In the genomic region with DNA sequence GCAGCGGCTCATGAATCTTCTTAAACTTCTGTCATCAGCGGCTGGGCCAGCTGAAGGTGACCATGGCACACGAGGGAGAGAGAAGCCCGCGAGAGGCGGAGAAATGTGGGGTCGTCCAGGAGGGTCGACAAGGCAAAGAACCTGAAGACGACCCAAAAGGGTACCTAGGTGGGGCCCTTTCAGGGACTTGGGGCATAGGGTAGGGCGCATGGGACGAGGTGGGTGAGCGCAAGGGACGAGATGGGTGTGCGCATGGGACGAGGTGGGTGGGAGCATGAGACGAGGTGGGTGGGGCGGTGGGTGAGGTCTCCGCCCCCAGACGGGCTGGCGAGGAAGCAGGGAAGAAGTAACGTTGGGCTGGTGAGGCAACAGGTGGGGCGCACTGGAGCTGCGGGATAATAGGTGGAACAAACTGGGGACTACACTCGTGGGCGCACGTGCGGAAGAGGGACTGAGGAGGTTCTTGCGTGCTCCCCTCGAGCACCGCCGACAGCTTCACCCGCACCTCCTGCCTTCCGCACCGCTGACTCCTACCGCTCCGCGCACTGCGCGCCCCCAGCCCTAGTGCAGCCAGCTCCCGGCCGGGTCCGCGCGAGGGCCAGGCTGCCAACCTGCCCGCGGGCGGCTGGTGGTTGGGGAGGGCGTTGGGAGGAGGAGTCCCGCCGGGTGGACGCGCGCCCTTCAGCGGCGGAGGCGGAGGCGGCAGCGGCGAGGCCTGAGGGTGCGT, we compare ENCODE assay signal across 7 cellular contexts. TPM values are rescaled to one million over a fixed set of nuclear protein-coding genes. Genes with fewer than 3 reads are reported as not detected.
DNase-seq lines count a peak whose midpoint lies in the region; ATAC-seq, FAIRE-seq and TF ChIP-seq lines count a peak whose summit lies in the region.

No MANE protein-coding gene starts in this region.

- H2AFZ ChIP-seq in HCT116 (ENCODE audit: low read depth, low read length, poor library complexity, severe bottlenecking) (no peak overlapping the region), GM12878 (ENCODE audit: control insufficient read depth, low read depth, low read length) (peak overlapping the region; percentile 76)

- H3K27ac ChIP-seq in HCT116 (ENCODE audit: low read depth, low read length) = peak overlapping the region; percentile 85
- H3K27ac ChIP-seq in GM12878 (ENCODE audit: control insufficient read depth, insufficient read depth) = peak overlapping the region; percentile 54

- RAD21 ChIA-PET in HCT116 (lab: Charles Lee; ENCODE audit: low non-redundant PET in 1 of 2, low total read pairs in 2 of 2, uncharacterized antibody in 2 of 2, unreplicated experiment in 2 of 2) = interaction anchor here (0.9 to 1.9 kb wide), 12 partner anchors 16 to 199 kb away, joined by 3 to 11 read pairs (median 6); a partner anchor contains a TSS
- RAD21 ChIA-PET in GM12878 (lab: Charles Lee; ENCODE audit: unreplicated experiment) = interaction anchor here (0.6 to 3.5 kb wide), 24 partner anchors 15 to 451 kb away, joined by 3 to 62 read pairs (median 4); a partner anchor contains a TSS

- SMC1A ChIA-PET in GM12878 (lab: Charles Lee; ENCODE audit: uncharacterized antibody, unreplicated experiment) = interaction anchor here (0.6 to 10.6 kb wide), 22 partner anchors 9 to 501 kb away, joined by 3 to 87 read pairs (median 4); a partner anchor contains a TSS

- H3K27me3 ChIP-seq in HCT116 (ENCODE audit: insufficient read depth, low read length) = no peaks in the 10 kb centered on the region
- no peaks in the 10 kb centered on the region for H3K27me3 ChIP-seq in MG63
- no peaks in the 10 kb centered on the region for H3K27me3 ChIP-seq in GM12878 (replicated peaks in 1 of 2; ENCODE audit: control insufficient read depth in 2 of 2, insufficient read depth in 2 of 2, low read length in 1 of 2)
- peaks cover 37% of the 10 kb centered on the region for H3K27me3 ChIP-seq in iPS-15b (ENCODE audit: control insufficient read depth, insufficient read depth, low read length)
- H3K27me3 ChIP-seq in skeletal muscle satellite cell (ENCODE audit: control insufficient read depth, insufficient read depth, low read length) = no peaks in the 10 kb centered on the region

- H3K4me2 ChIP-seq in HCT116 (ENCODE audit: low read length) (peak overlapping the region; percentile 96), GM12878 (ENCODE audit: control insufficient read depth, insufficient read depth) (peak overlapping the region; percentile 92), skeletal muscle satellite cell (ENCODE audit: low read length) (peak overlapping the region; percentile 97)

- 1% methylated on average over 42 of the region's 60 CpGs for WGBS in GM12878 (ENCODE audit: insufficient coverage, insufficient replicate concordance, low lambda C conversion rate, missing lambda C conversion rate)

- TF ChIP-seq EP300 in GM12878 (IDR thresholded peaks at IDR 0.05; ENCODE audit: borderline replicate concordance in 1 of 2, control insufficient read depth in 1 of 2, low read depth in 2 of 2, low read length in 2 of 2) = no peak

- in situ Hi-C loops in GM12878 (cut with MboI) = no loop called here

- peak; percentile 44 for FAIRE-seq in GM12878 (lab: Jason Lieb, UNC)

- H3K9me3 ChIP-seq in HCT116 (ENCODE audit: control insufficient read depth in 1 of 2, insufficient read depth in 1 of 2, low read depth in 1 of 2, low read length in 2 of 2) (no peaks in the 10 kb centered on the region), MG63 (no peaks in the 10 kb centered on the region), GM12878 (replicated peaks; ENCODE audit: control insufficient read depth, insufficient read depth, low read length) (no peaks in the 10 kb centered on the region), iPS-15b (ENCODE audit: control insufficient read depth, insufficient read depth, low read length) (no peaks in the 10 kb centered on the region), skeletal muscle satellite cell (replicated peaks; ENCODE audit: low read length) (no peaks in the 10 kb centered on the region)

- no peaks in the 10 kb centered on the region for H3K9me2 ChIP-seq in HCT116 (ENCODE audit: insufficient read depth)

- H3K9ac ChIP-seq in HCT116 (ENCODE audit: low read length) (peak overlapping the region; percentile 78), GM12878 (ENCODE audit: control insufficient read depth, insufficient read depth, low read length) (peak overlapping the region; percentile 77), iPS-15b (ENCODE audit: low read depth, low read length) (no peak overlapping the region), skeletal muscle satellite cell (ENCODE audit: low read depth, low read length) (peak overlapping the region; percentile 88)

- H3K4me3 ChIP-seq in HCT116 (replicated peaks in 1 of 2; ENCODE audit: low read depth in 1 of 2, low read length in 2 of 2) (peak overlapping the region; percentile 63 to 74), MG63 (peak overlapping the region; percentile 66), GM12878 (peak overlapping the region; percentile 90), iPS-15b (ENCODE audit: low read depth, low read length) (peak overlapping the region; percentile 79), skeletal muscle satellite cell (ENCODE audit: low read length) (peak overlapping the region; percentile 94)

- CTCF ChIA-PET in HCT116 (lab: Charles Lee) = interaction anchor here (0.6 to 3.1 kb wide), 21 partner anchors 9 to 1018 kb away, joined by 3 to 101 read pairs (median 4); a partner anchor contains a TSS
- CTCF ChIA-PET in GM12878 (lab: Yijun Ruan, JAX) = interaction anchor here (0.6 to 3.8 kb wide), 22 partner anchors 11 to 1343 kb away, joined by 3 to 90 read pairs (median 5); a partner anchor contains a TSS

- no peaks in the 10 kb centered on the region; the same call in 1 of the 2 replicates for H3K79me2 ChIP-seq in HCT116 (ENCODE audit: insufficient read depth, low read length)
- no peaks in the 10 kb centered on the region for H3K79me2 ChIP-seq in GM12878 (ENCODE audit: control insufficient read depth, insufficient read depth, low read length)

- TF ChIP-seq RAD21 in HCT116 (IDR thresholded peaks at IDR 0.05; ENCODE audit: low read depth) = no peak; the same call in 1 of the 2 replicates
- TF ChIP-seq RAD21 in GM12878 (IDR thresholded peaks at IDR 0.05; ENCODE audit: insufficient read depth, low read depth, low read length) = no peak

- TF ChIP-seq CTCF in GM12872 (IDR thresholded peaks at IDR 0.05; ENCODE audit: insufficient read depth, low read depth, low read length) (peak; percentile 41; the same call in 2 of the 3 replicates), HCT116 (IDR thresholded peaks at IDR 0.05 in 2 of 3, conservative IDR thresholded peaks at IDR 0.05 in 1 of 3; ENCODE audit: borderline replicate concordance in 1 of 3, insufficient read depth in 1 of 3, low read depth in 2 of 3, low read length in 2 of 3) (peak; percentile 6 to 17 (median 15); a peak in 1 of 6 replicates), GM12878 (IDR thresholded peaks at IDR 0.05 in 2 of 3, conservative IDR thresholded peaks at IDR 0.05 in 1 of 3; ENCODE audit: control insufficient read depth in 2 of 3, extremely low read depth in 1 of 3, insufficient read depth in 1 of 3, low read depth in 3 of 3, low read length in 3 of 3) (peak; percentile 4 to 39 (median 26); a peak in 2 of 6 replicates)

- H3K36me3 ChIP-seq in HCT116 (ENCODE audit: control insufficient read depth in 1 of 2, insufficient read depth in 2 of 2, low read length in 2 of 2) (no peaks in the 10 kb centered on the region), MG63 (no peaks in the 10 kb centered on the region), GM12878 (ENCODE audit: control insufficient read depth in 2 of 2, insufficient read depth in 2 of 2, low read length in 1 of 2) (no peaks in the 10 kb centered on the region), iPS-15b (ENCODE audit: control insufficient read depth, insufficient read depth, low read length) (no peaks in the 10 kb centered on the region), skeletal muscle satellite cell (ENCODE audit: insufficient read depth, low read length) (no peaks in the 10 kb centered on the region)

- POLR2A ChIA-PET in HCT116 (lab: Charles Lee) = interaction anchor here (0.6 to 2.1 kb wide), 9 partner anchors 113 to 1811 kb away, joined by 3 to 18 read pairs (median 4); a partner anchor contains a TSS
- POLR2A ChIA-PET in GM12878 (lab: Charles Lee) = interaction anchor here (0.5 to 1.9 kb wide), 7 partner anchors 29 to 146 kb away, joined by 3 to 7 read pairs (median 4); a partner anchor contains a TSS

- intact Hi-C loops in HCT116 (cut with micrococcal nuclease) = loop anchor here (2.0 to 10.0 kb wide), 3 partner anchors 253 to 1023 kb away; a partner anchor contains a TSS
- intact Hi-C loops in GM12878 (cut with micrococcal nuclease; ENCODE audit: unreplicated experiment) = loop anchor here (2.0 kb wide), 2 partner anchors 25 to 253 kb away; no protein-coding TSS in a partner anchor

- peak; percentile 64 for TF ChIP-seq POLR2A in HCT116 (IDR thresholded peaks at IDR 0.05; ENCODE audit: borderline replicate concordance, extremely low read depth, insufficient read depth, insufficient read length)
- TF ChIP-seq POLR2A in GM12878 (IDR thresholded peaks at IDR 0.05; ENCODE audit: low read depth, low read length) = no peak; the same call in 1 of the 2 replicates

- H4K20me1 ChIP-seq in HCT116 (ENCODE audit: insufficient read depth) (no peaks in the 10 kb centered on the region), GM12878 (ENCODE audit: control insufficient read depth, insufficient read depth) (no peaks in the 10 kb centered on the region)

- H3K4me1 ChIP-seq in HCT116 (ENCODE audit: control insufficient read depth in 1 of 2, insufficient read depth in 2 of 2, low read length in 2 of 2) = peaks cover 12 to 29% of the 10 kb centered on the region in 2 experiments
- H3K4me1 ChIP-seq in GM12878 (ENCODE audit: control insufficient read depth, insufficient read depth, low read length) = no peaks in the 10 kb centered on the region
- H3K4me1 ChIP-seq in iPS-15b (ENCODE audit: control insufficient read depth, insufficient read depth, low read length) = peaks cover 11% of the 10 kb centered on the region
- H3K4me1 ChIP-seq in skeletal muscle satellite cell (ENCODE audit: control insufficient read depth, insufficient read depth, low read length) = peaks cover 20% of the 10 kb centered on the region

- ATAC-seq in HCT116 = peak; percentile 83
- peak; percentile 87 for ATAC-seq in GM12878

- DNase-seq in HCT116 (ENCODE audit: low read depth, low spot score) (peak; percentile 82), MG63 (peak; percentile 86), SK-N-DZ (ENCODE audit: low spot score) (peak; percentile 45), GM12878 (ENCODE audit: low read depth, low spot score) (peak; percentile 66)

- BruUV-seq in HCT116 (replicated peaks; lab: Mats Ljungman, UMichigan) (no TSS peak), GM12878 (replicated peaks; lab: Mats Ljungman, UMichigan) (no TSS peak)

RNA-seq across cellular contexts. Expression of a gene that starts 23.2 kb away (rescaled TPM):
- 4.9 TPM for total RNA-seq in HCT116 (2021; ENCODE audit: unreplicated experiment)
- polyA plus RNA-seq in HCT116 (2012) = 4.7 and 4.9 TPM in 2 replicates
- not detected in 2 replicates for total RNA-seq in MG63 (2014; rRNA removed; shearing (Covaris generic); ENCODE audit: low replicate concordance)
- 0.45 TPM in 1 of 2 replicates, not detected in the other for polyA plus RNA-seq in SK-N-DZ (2014; cell fraction: cytosol; rRNA removed)
- polyA plus RNA-seq in SK-N-DZ (2014; cell fraction: nucleus; rRNA removed) = not detected in 2 replicates
- total RNA-seq in GM12878 (2013; cell fraction: nucleolus; rRNA removed) = 1.4 TPM in 1 of 2 replicates, not detected in the other
- 5.8 and 6.1 TPM in 2 replicates for total RNA-seq in GM12878 (2014; rRNA removed)
- 3.4 and 4.0 TPM in 2 replicates for total RNA-seq in GM12878 (2014; rRNA removed; fragmentation: Illumina TruSeq; extraction: Trizol)
- total RNA-seq in GM12878 (2021) = 4.8 and 5.1 TPM in 2 replicates
- 0.80 TPM for polyA plus RNA-seq in GM12878 (2011; ENCODE audit: low read depth)
- 0.30 and 0.39 TPM in 2 replicates for polyA plus RNA-seq in GM12878 (2011; rRNA removed)
- polyA plus RNA-seq in GM12878 (2011; cell fraction: cytosol; rRNA removed) = 0.30 and 0.46 TPM in 2 replicates
- 0.39 and 0.54 TPM in 2 replicates for polyA plus RNA-seq in GM12878 (2011; cell fraction: nucleus; rRNA removed)
- polyA plus RNA-seq in GM12878 (2012) = 0.96 and 2.1 TPM in 2 replicates
- polyA plus RNA-seq in GM12878 (2014; fragmentation: Illumina TruSeq; extraction: Trizol) = 2.8 and 5.2 TPM in 2 replicates
- polyA plus RNA-seq in GM12878 (2014; fragmentation: Nextera tagmentation; extraction: Ambion mirVana) = 1 to 10 TPM; 2.3 to 3.0 TPM
- polyA plus RNA-seq in GM12878 (2014; rRNA removed) = 4.2 and 4.6 TPM in 2 replicates
- 1 to 10 TPM; 3.9 to 4.0 TPM for polyA plus RNA-seq in GM12878 (2016; fragmentation: Nextera tagmentation; extraction: Ambion mirVana)
- polyA minus RNA-seq in GM12878 (2011; rRNA and poly(A)+ RNA removed) = 1.3 TPM in 1 of 2 replicates, not detected in the other
- polyA minus RNA-seq in GM12878 (2011; cell fraction: cytosol; rRNA and poly(A)+ RNA removed) = not detected in 2 replicates
- polyA minus RNA-seq in GM12878 (2011; cell fraction: nucleus; rRNA and poly(A)+ RNA removed) = not detected in 2 replicates
- total RNA-seq in skeletal muscle satellite cell (2012; rRNA removed) = 0.22 and 0.25 TPM in 2 replicates

Comparison
In these comparisons a context has a peak if more than half of its experiments do, and no peak if none do; other contexts are left out.
1. Peak in every context shown above with its lines: DNase-seq, ATAC-seq, H3K4me3 ChIP-seq and H3K27ac ChIP-seq.